26 cellular contexts compared by ENCODE assay signal in genomic region chr9:137781906-137782585, GRCh38.
"Had no signal": no experiment of that assay in that cellular context is flagged by ENCODE, and none has a peak within 500 bp of the region (broad histone marks: within the 10 kb centered on the region; RNA-seq: fewer than 3 reads in every experiment).

No MANE protein-coding gene starts in this region.

- H3K4me1 ChIP-seq: gastroesophageal sphincter, lower lobe of right lung, pancreas, right atrium auricular region, thyroid gland, upper lobe of left lung had no signal

- H3K4me3 Mint-ChIP-seq: effector memory CD8-positive, alpha-beta T cell; immature natural killer cell; stimulated activated naive CD8-positive, alpha-beta T cell treated with anti-CD3 and anti-CD28 coated beads, Interleukin-15, Interleukin-2, amounts not matched to agents 100 ng/mL and 50 ng/mL, for 24 hours; T-helper 1 cell treated with Interleukin-12 subunit alpha and Interleukin-12 subunit beta and Interleukin-4 antibody, amounts not matched to agents 30 μg/mL and 1 μg/mL, for 36 hours had no signal

- H3K9me3 ChIP-seq: gastroesophageal sphincter, lower lobe of right lung, pancreas, right atrium auricular region, thyroid gland, upper lobe of left lung had no signal

- H3K27me3 ChIP-seq: brain microvascular endothelial cell, gastroesophageal sphincter, pancreas, right atrium auricular region, thyroid gland, upper lobe of left lung had no signal

- FAIRE-seq: astrocyte, pancreas, TTC549 had no signal

- H3K4me3 ChIP-seq: gastroesophageal sphincter, lower lobe of right lung, pancreas, right atrium auricular region, SK-N-MC, thyroid gland, upper lobe of left lung had no signal

- H3K27ac ChIP-seq: brain microvascular endothelial cell, gastroesophageal sphincter, lower lobe of right lung, pancreas, right atrium auricular region, SK-N-MC, thyroid gland, upper lobe of left lung, VCaP had no signal

- H3K27me3 Mint-ChIP-seq: effector memory CD8-positive, alpha-beta T cell; stimulated activated naive CD8-positive, alpha-beta T cell treated with anti-CD3 and anti-CD28 coated beads, Interleukin-15, Interleukin-2, amounts not matched to agents 100 ng/mL and 50 ng/mL, for 24 hours had no signal

- ATAC-seq: activated CD4-positive, CD25-positive, alpha-beta regulatory T cell treated with anti-CD3 and anti-CD28 coated beads, Interleukin-2, amount 50 U/mL, for 24 hours; activated naive CD4-positive, alpha-beta T cell treated with anti-CD3 and anti-CD28 coated beads, Interleukin-2, amount 50 U/mL, for 72 hours; effector memory CD8-positive, alpha-beta T cell; gastroesophageal sphincter; lower lobe of right lung; pancreas had no signal

- DNase-seq: activated CD4-positive, alpha-beta T cell treated with anti-CD3 and anti-CD28 coated beads for 48 hours; activated CD4-positive, alpha-beta T cell treated with anti-CD3 and anti-CD28 coated beads, Interleukin-2, amount 50 U/mL, for 48 hours; activated CD8-positive, alpha-beta memory T cell treated with anti-CD3 and anti-CD28 coated beads, Interleukin-2, amount 50 U/mL, for 4 hours; activated T-cell treated with anti-CD3 and anti-CD28 coated beads, Interleukin-2, amount 50 U/mL, for 1 hour; amniotic stem cell; brain microvascular endothelial cell; cortex of kidney; effector memory CD8-positive, alpha-beta T cell; erythroblast; hypothalamus; immature natural killer cell; lower lobe of right lung; pancreas; T-helper 9 cell; thyroid gland had no signal

- H3K9me3 Mint-ChIP-seq: activated naive CD4-positive, alpha-beta T cell treated with anti-CD3 and anti-CD28 coated beads, Interleukin-2, amount 50 U/mL, for 72 hours; effector memory CD8-positive, alpha-beta T cell; immature natural killer cell; stimulated activated naive CD8-positive, alpha-beta T cell treated with anti-CD3 and anti-CD28 coated beads, Interleukin-15, Interleukin-2, amounts not matched to agents 100 ng/mL and 50 ng/mL, for 24 hours; T-helper 1 cell treated with Interleukin-12 subunit alpha and Interleukin-12 subunit beta and Interleukin-4 antibody, amounts not matched to agents 30 μg/mL and 1 μg/mL, for 36 hours had no signal

- H3K27ac Mint-ChIP-seq: activated naive CD4-positive, alpha-beta T cell treated with anti-CD3 and anti-CD28 coated beads, Interleukin-2, amount 50 U/mL, for 72 hours; stimulated activated naive CD8-positive, alpha-beta T cell treated with anti-CD3 and anti-CD28 coated beads, Interleukin-15, Interleukin-2, amounts not matched to agents 100 ng/mL and 50 ng/mL, for 24 hours; T-helper 1 cell treated with Interleukin-12 subunit alpha and Interleukin-12 subunit beta and Interleukin-4 antibody, amounts not matched to agents 30 μg/mL and 1 μg/mL, for 36 hours had no signal
